In genomic region chr1:201375169-201375568, GRCh38 we compare ENCODE assay signal across 16 cellular contexts. TPM values are rescaled to one million over a fixed set of nuclear protein-coding genes. Genes with fewer than 3 reads are reported as not detected.
DNase-seq lines count a peak whose midpoint lies in the region; ATAC-seq, FAIRE-seq and TF ChIP-seq lines count a peak whose summit lies in the region.
"Had no signal": no experiment of that assay in that cellular context is flagged by ENCODE, and none has a peak within 500 bp of the region (broad histone marks: within the 10 kb centered on the region; RNA-seq: fewer than 3 reads in every experiment).

No MANE protein-coding gene starts in this region.

- 20% methylated on average over 4 of the region's 4 CpGs for WGBS in HepG2 (ENCODE audit: low lambda C conversion rate)
- 38% methylated on average over 4 of the region's 4 CpGs for WGBS in right lobe of liver (ENCODE audit: insufficient coverage, low coverage, low lambda C conversion rate, missing lambda C conversion rate)

- no peak overlapping the region for H2AFZ ChIP-seq in HepG2 (ENCODE audit: low read length)

- H3K4me2 ChIP-seq in HepG2 (ENCODE audit: low read depth, low read length), result no peak overlapping the region

- H3K27me3 ChIP-seq in HepG2 (ENCODE audit: control insufficient read depth in 1 of 2, insufficient read depth in 2 of 2, low read length in 2 of 2) (peaks cover 3 to 49% of the 10 kb centered on the region in 2 experiments), right lobe of liver (no peaks in the 10 kb centered on the region), foreskin keratinocyte (peaks cover 68% of the 10 kb centered on the region)

- H3K79me2 ChIP-seq in HepG2 (ENCODE audit: insufficient read depth, low read length), result no peaks in the 10 kb centered on the region

- POLR2A ChIA-PET in HepG2 (lab: Yijun Ruan, JAX), result no interaction called here

- H3K4me3 ChIP-seq in HepG2 (replicated peaks in 1 of 3; ENCODE audit: insufficient read depth in 1 of 3, low read depth in 2 of 3, low read length in 3 of 3) (no peak overlapping the region), right lobe of liver (no peak overlapping the region)
- H3K4me3 ChIP-seq: esophagus muscularis mucosa, mucosa of descending colon had no signal

- H3K27ac ChIP-seq in HepG2 (ENCODE audit: extremely low read length, insufficient read depth, low read length) (no peak overlapping the region), right lobe of liver (no peak overlapping the region), foreskin keratinocyte (no peak overlapping the region)
- H3K27ac ChIP-seq: esophagus muscularis mucosa had no signal

- intact Hi-C loops in HepG2 (cut with micrococcal nuclease; ENCODE audit: unreplicated experiment) (no loop called here), right lobe of liver (cut with DNase I) (no loop called here), posterior vena cava (cut with DNase I) (no loop called here)

- no peaks in the 10 kb centered on the region for H3K4me1 ChIP-seq in HepG2 (ENCODE audit: insufficient read depth, low read length)
- no peaks in the 10 kb centered on the region for H3K4me1 ChIP-seq in right lobe of liver
- H3K4me1 ChIP-seq in foreskin keratinocyte, result no peaks in the 10 kb centered on the region

- CTCF ChIA-PET in HepG2 (lab: Yijun Ruan, JAX; ENCODE audit: low intra/inter-chr PET ratio, low total read pairs), result no interaction called here

- in situ Hi-C loops in HepG2 (cut with HindIII; ENCODE audit: extremely low pct_ligation_motif_present, low pct_unique_long_range_greater_than_20kb), result loop anchor here (5.0 kb wide), 1 partner anchor 37 kb away; no protein-coding TSS in a partner anchor

- ATAC-seq in HepG2 (peak; percentile 25), right lobe of liver (no peak), foreskin keratinocyte (no peak), HG03469 (IDR thresholded peaks at IDR 0.05; ENCODE audit: unreplicated experiment) (no peak), GM21576 (IDR thresholded peaks at IDR 0.05; ENCODE audit: unreplicated experiment) (no peak), HG02759 (IDR thresholded peaks at IDR 0.05; ENCODE audit: unreplicated experiment) (no peak)
- ATAC-seq: mucosa of descending colon had no signal

- FAIRE-seq in HepG2 (lab: Jason Lieb, UNC), result no peak

- TF ChIP-seq CTCF in HepG2 (CRISPR knock-in tag; IDR thresholded peaks at IDR 0.05) (peak; percentile 32), right lobe of liver (IDR thresholded peaks at IDR 0.05) (no peak), foreskin keratinocyte (conservative IDR thresholded peaks at IDR 0.05) (peak; percentile 36)

- TF ChIP-seq POLR2A in HepG2 (IDR thresholded peaks at IDR 0.05; ENCODE audit: insufficient read depth in 1 of 2, low read depth in 2 of 2, low read length in 2 of 2), result no peak
- TF ChIP-seq POLR2A in right lobe of liver (IDR thresholded peaks at IDR 0.05), result no peak

- TF ChIP-seq RAD21 in HepG2 (CRISPR knock-in tag; IDR thresholded peaks at IDR 0.05), result no peak

- H3K36me3 ChIP-seq in HepG2 (replicated peaks in 1 of 2; ENCODE audit: control insufficient read depth in 1 of 2, insufficient read depth in 2 of 2, low read length in 2 of 2) (no peaks in the 10 kb centered on the region), right lobe of liver (no peaks in the 10 kb centered on the region)

- DNase-seq in HepG2 (ENCODE audit: low spot score) (no peak), right lobe of liver (no peak), SW480 (ENCODE audit: low spot score) (peak; percentile 25), foreskin keratinocyte (no peak), posterior vena cava (ENCODE audit: low spot score) (no peak)
- DNase-seq: activated naive CD4-positive, alpha-beta T cell treated with Interleukin-2 at 50 U/mL for 16 hours; AML-193; mucosa of descending colon; stimulated activated CD4-positive, alpha-beta T cell treated with anti-CD3 and anti-CD28 coated beads, Interleukin-4, amount 100 ng/mL, for 24 hours; stimulated activated naive CD4-positive, alpha-beta T cell had no signal

- H3K9me3 ChIP-seq in HepG2 (ENCODE audit: low read length) (no peaks in the 10 kb centered on the region), right lobe of liver (no peaks in the 10 kb centered on the region)
- H3K9me3 ChIP-seq: esophagus muscularis mucosa, mucosa of descending colon had no signal

- BruUV-seq in HepG2 (replicated peaks; lab: Mats Ljungman, UMichigan), result no TSS peak

- no peaks in the 10 kb centered on the region for H4K20me1 ChIP-seq in HepG2 (ENCODE audit: insufficient read depth, low read length)

- no peak overlapping the region for H3K9ac ChIP-seq in HepG2 (ENCODE audit: insufficient read depth, low read depth, low read length)

- no peak for TF ChIP-seq EP300 in HepG2 (IDR thresholded peaks at IDR 0.05; ENCODE audit: low read depth in 2 of 2, low read length in 2 of 2)
- no peak for TF ChIP-seq EP300 in HepG2 (CRISPR knock-in tag; IDR thresholded peaks at IDR 0.05; ENCODE audit: borderline replicate concordance)

RNA-seq across cellular contexts. Expression of gene TNNT2, which starts 2.3 kb away (rescaled TPM):
- 0.20 TPM in 1 of 2 replicates, not detected in the other for total RNA-seq in HepG2 (2016; rRNA removed; fragmentation: Illumina TruSeq; extraction: Trizol)
- total RNA-seq in HepG2 (2016; cell fraction: cytosol; rRNA removed; fragmentation: Illumina TruSeq; extraction: Trizol; ENCODE audit: low read depth), result not detected in 2 replicates
- total RNA-seq in HepG2 (2016; cell fraction: insoluble cytoplasmic fraction; rRNA removed; fragmentation: Illumina TruSeq; extraction: Trizol), result 0.17 TPM in 1 of 2 replicates, not detected in the other
- total RNA-seq in HepG2 (2016; cell fraction: membrane; rRNA removed; fragmentation: Illumina TruSeq; extraction: Trizol), result not detected in 2 replicates
- total RNA-seq in HepG2 (2016; cell fraction: nucleus; rRNA removed; fragmentation: Illumina TruSeq; extraction: Trizol), result 0.71 and 0.88 TPM in 2 replicates
- polyA plus RNA-seq in HepG2 (2011; rRNA removed), result 0.63 and 1.3 TPM in 2 replicates
- 0.03 and 0.09 TPM in 2 replicates for polyA plus RNA-seq in HepG2 (2011; cell fraction: cytosol; rRNA removed)
- 5.4 and 9.7 TPM in 2 replicates for polyA plus RNA-seq in HepG2 (2011; cell fraction: nucleus; rRNA removed)
- polyA plus RNA-seq in HepG2 (2012), result 3.1 and 5.5 TPM in 2 replicates
- polyA plus RNA-seq in HepG2 (2016; cell fraction: cytosol; fragmentation: Illumina TruSeq; extraction: Trizol; ENCODE audit: low read depth), result not detected in 2 replicates
- polyA plus RNA-seq in HepG2 (2016; cell fraction: insoluble cytoplasmic fraction; fragmentation: Illumina TruSeq; extraction: Trizol; ENCODE audit: low read depth), result not detected in 2 replicates
- not detected in 2 replicates for polyA plus RNA-seq in HepG2 (2016; cell fraction: membrane; fragmentation: Illumina TruSeq; extraction: Trizol; ENCODE audit: low read depth)
- 1.6 TPM in 1 of 2 replicates, not detected in the other for polyA plus RNA-seq in HepG2 (2016; cell fraction: nucleus; fragmentation: Illumina TruSeq; extraction: Trizol; ENCODE audit: insufficient read depth, low read depth)
- polyA minus RNA-seq in HepG2 (2011; rRNA and poly(A)+ RNA removed; ENCODE audit: low replicate concordance), result 0.28 and 1.7 TPM in 2 replicates
- not detected in 2 replicates for polyA minus RNA-seq in HepG2 (2011; cell fraction: cytosol; rRNA and poly(A)+ RNA removed)
- 7.9 and 9.4 TPM in 2 replicates for polyA minus RNA-seq in HepG2 (2011; cell fraction: nucleus; rRNA and poly(A)+ RNA removed)
- total RNA-seq in right lobe of liver, result 1 to 10 TPM in 1 of 6 experiments, under 1 TPM in 2, not detected in 3; 0.18 to 1.1 (median 0.24) TPM
- total RNA-seq in foreskin keratinocyte, result 0.11 and 0.17 TPM in 2 replicates
- polyA plus RNA-seq in foreskin keratinocyte, result 0.20 TPM in 1 of 2 replicates, not detected in the other
- total RNA-seq in posterior vena cava, result not detected
- total RNA-seq: cerebellum, pulmonary artery endothelial cell had no signal

RNA-seq across cellular contexts. Expression of gene LAD1, which starts 24.0 kb away (rescaled TPM):
- total RNA-seq in HepG2 (2016; rRNA removed; fragmentation: Illumina TruSeq; extraction: Trizol) (41.2 and 65.6 TPM in 2 replicates), right lobe of liver (10 to 100 TPM; 12.2 to 26.7 (median 19.4) TPM), foreskin keratinocyte (233 and 240 TPM in 2 replicates), posterior vena cava (under 1 TPM in 1 of 2 donors, not detected in 1; 0.29 TPM)
- total RNA-seq in HepG2 (2016; cell fraction: cytosol; rRNA removed; fragmentation: Illumina TruSeq; extraction: Trizol; ENCODE audit: low read depth), result 11.0 and 15.5 TPM in 2 replicates
- total RNA-seq in HepG2 (2016; cell fraction: insoluble cytoplasmic fraction; rRNA removed; fragmentation: Illumina TruSeq; extraction: Trizol), result 41.4 and 67.3 TPM in 2 replicates
- total RNA-seq in HepG2 (2016; cell fraction: membrane; rRNA removed; fragmentation: Illumina TruSeq; extraction: Trizol), result 26.5 and 29.9 TPM in 2 replicates
- 43.9 and 47.8 TPM in 2 replicates for total RNA-seq in HepG2 (2016; cell fraction: nucleus; rRNA removed; fragmentation: Illumina TruSeq; extraction: Trizol)
- polyA plus RNA-seq in HepG2 (2011; rRNA removed) (10.8 and 16.3 TPM in 2 replicates), foreskin keratinocyte (251 and 256 TPM in 2 replicates)
- 9.4 and 9.8 TPM in 2 replicates for polyA plus RNA-seq in HepG2 (2011; cell fraction: cytosol; rRNA removed)
- polyA plus RNA-seq in HepG2 (2011; cell fraction: nucleus; rRNA removed), result 11.5 and 21.4 TPM in 2 replicates
- 18.4 and 19.1 TPM in 2 replicates for polyA plus RNA-seq in HepG2 (2012)
- 11.7 and 13.7 TPM in 2 replicates for polyA plus RNA-seq in HepG2 (2016; cell fraction: cytosol; fragmentation: Illumina TruSeq; extraction: Trizol; ENCODE audit: low read depth)
- 55.2 and 58.0 TPM in 2 replicates for polyA plus RNA-seq in HepG2 (2016; cell fraction: insoluble cytoplasmic fraction; fragmentation: Illumina TruSeq; extraction: Trizol; ENCODE audit: low read depth)
- polyA plus RNA-seq in HepG2 (2016; cell fraction: membrane; fragmentation: Illumina TruSeq; extraction: Trizol; ENCODE audit: low read depth), result 25.4 and 27.9 TPM in 2 replicates
- polyA plus RNA-seq in HepG2 (2016; cell fraction: nucleus; fragmentation: Illumina TruSeq; extraction: Trizol; ENCODE audit: insufficient read depth, low read depth), result 64.1 and 70.5 TPM in 2 replicates
- 0.16 and 19.5 TPM in 2 replicates for polyA minus RNA-seq in HepG2 (2011; rRNA and poly(A)+ RNA removed; ENCODE audit: low replicate concordance)
- 6.4 and 8.8 TPM in 2 replicates for polyA minus RNA-seq in HepG2 (2011; cell fraction: cytosol; rRNA and poly(A)+ RNA removed)
- 22.8 and 27.4 TPM in 2 replicates for polyA minus RNA-seq in HepG2 (2011; cell fraction: nucleus; rRNA and poly(A)+ RNA removed)
- total RNA-seq: cerebellum, pulmonary artery endothelial cell had no signal

RNA-seq across cellular contexts. Expression of gene TNNI1, which starts 46.4 kb away (rescaled TPM):
- total RNA-seq in HepG2 (2016; rRNA removed; fragmentation: Illumina TruSeq; extraction: Trizol) (not detected in 2 replicates), right lobe of liver (1 to 10 TPM in 1 of 6 experiments, under 1 TPM in 2, not detected in 3; 0.26 to 2.0 (median 0.37) TPM), foreskin keratinocyte (not detected in 2 replicates), posterior vena cava (not detected)
- 0.09 TPM in 1 of 2 replicates, not detected in the other for total RNA-seq in HepG2 (2016; cell fraction: cytosol; rRNA removed; fragmentation: Illumina TruSeq; extraction: Trizol; ENCODE audit: low read depth)
- total RNA-seq in HepG2 (2016; cell fraction: insoluble cytoplasmic fraction; rRNA removed; fragmentation: Illumina TruSeq; extraction: Trizol), result not detected in 2 replicates
- total RNA-seq in HepG2 (2016; cell fraction: membrane; rRNA removed; fragmentation: Illumina TruSeq; extraction: Trizol), result 0.03 TPM in 1 of 2 replicates, not detected in the other
- total RNA-seq in HepG2 (2016; cell fraction: nucleus; rRNA removed; fragmentation: Illumina TruSeq; extraction: Trizol), result not detected in 2 replicates
- polyA plus RNA-seq in HepG2 (2011; rRNA removed) (not detected in 2 replicates), foreskin keratinocyte (not detected in 2 replicates)
- polyA plus RNA-seq in HepG2 (2011; cell fraction: cytosol; rRNA removed), result not detected in 2 replicates
- polyA plus RNA-seq in HepG2 (2011; cell fraction: nucleus; rRNA removed), result not detected in 2 replicates
- polyA plus RNA-seq in HepG2 (2012), result 0.59 and 0.61 TPM in 2 replicates
- polyA plus RNA-seq in HepG2 (2016; cell fraction: cytosol; fragmentation: Illumina TruSeq; extraction: Trizol; ENCODE audit: low read depth), result not detected in 2 replicates
- not detected in 2 replicates for polyA plus RNA-seq in HepG2 (2016; cell fraction: insoluble cytoplasmic fraction; fragmentation: Illumina TruSeq; extraction: Trizol; ENCODE audit: low read depth)
- not detected in 2 replicates for polyA plus RNA-seq in HepG2 (2016; cell fraction: membrane; fragmentation: Illumina TruSeq; extraction: Trizol; ENCODE audit: low read depth)
- not detected in 2 replicates for polyA plus RNA-seq in HepG2 (2016; cell fraction: nucleus; fragmentation: Illumina TruSeq; extraction: Trizol; ENCODE audit: insufficient read depth, low read depth)
- polyA minus RNA-seq in HepG2 (2011; rRNA and poly(A)+ RNA removed; ENCODE audit: low replicate concordance), result not detected in 2 replicates
- not detected in 2 replicates for polyA minus RNA-seq in HepG2 (2011; cell fraction: cytosol; rRNA and poly(A)+ RNA removed)
- polyA minus RNA-seq in HepG2 (2011; cell fraction: nucleus; rRNA and poly(A)+ RNA removed), result 0.12 and 0.13 TPM in 2 replicates
- total RNA-seq: pulmonary artery endothelial cell had no signal

Comparison
In these comparisons a context has a peak if more than half of its experiments do, and no peak if none do; other contexts are left out.
1. CTCF ChIP-seq: peak in HepG2 (single experiment) and foreskin keratinocyte (single experiment); none in right lobe of liver (0 of 4).
2. RNA of gene LAD1, which starts 24.0 kb away (total RNA-seq): 233 to 240 TPM in foreskin keratinocyte, 11.0 to 67.3 TPM in HepG2 and 12.2 to 26.7 TPM in right lobe of liver; 0.29 TPM in posterior vena cava; every median in the first group is over 4 times any median in the second.